ENCODE assay signal across 16 cellular contexts in the genomic region with DNA sequence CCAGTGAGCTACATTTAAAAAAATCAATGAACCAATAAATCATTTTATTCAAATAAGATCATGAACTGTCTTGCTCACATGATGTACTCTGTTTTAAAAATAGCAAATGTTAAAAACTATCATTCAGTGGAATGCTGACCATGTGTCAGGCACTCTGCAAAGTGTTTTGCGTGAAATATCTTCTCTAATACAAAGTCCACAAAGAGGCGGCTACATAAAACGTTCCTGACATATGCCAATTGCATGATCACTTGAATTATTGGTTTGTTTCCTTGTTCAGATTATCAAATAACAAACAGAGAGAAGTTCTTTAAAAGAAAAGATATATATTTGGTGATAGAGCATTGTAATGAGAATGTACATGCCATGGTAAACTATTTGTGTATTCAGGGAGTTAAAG. TPM values are rescaled to one million over a fixed set of nuclear protein-coding genes. Genes with fewer than 3 reads are reported as not detected.
DNase-seq lines count a peak whose midpoint lies in the region; ATAC-seq and TF ChIP-seq lines count a peak whose summit lies in the region.
"Had no signal": no experiment of that assay in that cellular context is flagged by ENCODE, and none has a peak within 500 bp of the region (broad histone marks: within the 10 kb centered on the region; RNA-seq: fewer than 3 reads in every experiment).

No MANE protein-coding gene starts in this region.

- H3K9ac ChIP-seq in subcutaneous abdominal adipose tissue (ENCODE audit: low read length in 5 of 5) (no peak overlapping the region), SK-N-SH (no peak overlapping the region)

- H3K36me3 ChIP-seq in hepatocyte (replicated peaks; ENCODE audit: insufficient read depth, low read depth) (no peaks in the 10 kb centered on the region), lower lobe of right lung (peaks cover 51% of the 10 kb centered on the region), subcutaneous abdominal adipose tissue (ENCODE audit: control insufficient read depth in 5 of 5, insufficient read depth in 5 of 5, low read length in 5 of 5) (peaks cover 33 to 47% (median 42%) of the 10 kb centered on the region in 5 donors), SK-N-SH (replicated peaks in 1 of 2; ENCODE audit: control insufficient read depth in 1 of 2, insufficient read depth in 2 of 2, low read length in 1 of 2) (no peaks in the 10 kb centered on the region)
- H3K36me3 ChIP-seq: BE2C had no signal

- CTCF ChIA-PET in SK-N-SH (lab: Yijun Ruan, JAX), result no interaction called here

- no peak overlapping the region for H3K4me3 ChIP-seq in hepatocyte
- no peak overlapping the region for H3K4me3 ChIP-seq in lower lobe of right lung
- no peak overlapping the region for H3K4me3 ChIP-seq in subcutaneous abdominal adipose tissue (ENCODE audit: low read depth in 1 of 5, low read length in 5 of 5)
- H3K4me3 ChIP-seq in SK-N-SH (ENCODE audit: low read depth in 2 of 2, low read length in 1 of 2), result no peak overlapping the region
- H3K4me3 ChIP-seq: GM23338 had no signal

- no peak for DNase-seq in hepatocyte (ENCODE audit: low spot score)
- DNase-seq in left lobe of liver (ENCODE audit: low spot score), result no peak
- no peak for DNase-seq in lower lobe of right lung
- no peak for DNase-seq in activated CD4-positive, CD25-positive, alpha-beta regulatory T cell (lab: John Stamatoyannopoulos, UW)
- DNase-seq in CD1c-positive myeloid dendritic cell (ENCODE audit: extremely low spot score), result no peak
- no peak for DNase-seq in SK-N-SH
- DNase-seq: ACHN; BE2C; C1 segment of cervical spinal cord; Caco-2; CD4-positive, alpha-beta T cell; HFFc6 had no signal

- WGBS in hepatocyte (ENCODE audit: low lambda C conversion rate, missing lambda C conversion rate), result 63% methylated on average over 3 of the region's 3 CpGs
- WGBS in SK-N-SH (ENCODE audit: low lambda C conversion rate), result 8% methylated on average over 3 of the region's 3 CpGs

- H3F3A ChIP-seq in SK-N-SH (replicated peaks; ENCODE audit: insufficient read depth), result no peaks in the 10 kb centered on the region

- no peak overlapping the region for H2AFZ ChIP-seq in hepatocyte
- H2AFZ ChIP-seq in SK-N-SH (ENCODE audit: low read depth), result no peak overlapping the region
- H2AFZ ChIP-seq: GM23338 had no signal

- no peak for TF ChIP-seq RAD21 in SK-N-SH (IDR thresholded peaks at IDR 0.05; ENCODE audit: low read length)

- no peak for TF ChIP-seq EP300 in SK-N-SH (IDR thresholded peaks at IDR 0.05; ENCODE audit: borderline replicate concordance in 1 of 2, low read depth in 1 of 2, low read length in 1 of 2)

- ATAC-seq in left lobe of liver (peak; percentile 73), lower lobe of right lung (no peak), GM19452 (IDR thresholded peaks at IDR 0.05; ENCODE audit: unreplicated experiment) (no peak)
- ATAC-seq: GM23338, HCT116 had no signal

- POLR2A ChIA-PET in SK-N-SH (lab: Yijun Ruan, JAX), result no interaction called here

- H3K9me2 ChIP-seq in hepatocyte (replicated peaks; ENCODE audit: insufficient read depth) (no peaks in the 10 kb centered on the region), SK-N-SH (no peaks in the 10 kb centered on the region)

- no peak overlapping the region for H3K4me2 ChIP-seq in hepatocyte
- no peak overlapping the region for H3K4me2 ChIP-seq in SK-N-SH
- H3K4me2 ChIP-seq: GM23338 had no signal

- H4K20me1 ChIP-seq in hepatocyte (ENCODE audit: insufficient read depth, poor library complexity, severe bottlenecking), result no peaks in the 10 kb centered on the region
- no peaks in the 10 kb centered on the region for H4K20me1 ChIP-seq in SK-N-SH (ENCODE audit: insufficient read depth)

- TF ChIP-seq CTCF in hepatocyte (IDR thresholded peaks at IDR 0.05; ENCODE audit: poor library complexity), result no peak
- TF ChIP-seq CTCF in lower lobe of right lung (IDR thresholded peaks at IDR 0.05), result no peak
- TF ChIP-seq CTCF in SK-N-SH (IDR thresholded peaks at IDR 0.05), result no peak

- H3K27me3 ChIP-seq in hepatocyte (no peaks in the 10 kb centered on the region), lower lobe of right lung (ENCODE audit: low read depth) (no peaks in the 10 kb centered on the region), subcutaneous abdominal adipose tissue (ENCODE audit: control insufficient read depth in 5 of 5, insufficient read depth in 4 of 5, low read length in 5 of 5) (no peaks in the 10 kb centered on the region), SK-N-SH (ENCODE audit: insufficient read depth) (peaks cover 49% of the 10 kb centered on the region; the same call in 1 of the 2 replicates)
- H3K27me3 ChIP-seq: BE2C had no signal

- H3K27ac ChIP-seq in hepatocyte, result peak overlapping the region; percentile 19
- H3K27ac ChIP-seq in lower lobe of right lung, result peak overlapping the region; percentile 1
- H3K27ac ChIP-seq in subcutaneous abdominal adipose tissue (ENCODE audit: low read depth, low read length), result peak overlapping the region; percentile 76
- H3K27ac ChIP-seq in SK-N-SH (ENCODE audit: low read depth in 2 of 2, low read length in 1 of 2), result no peak overlapping the region

- H3K9me3 ChIP-seq in hepatocyte (ENCODE audit: low read depth) (no peaks in the 10 kb centered on the region), lower lobe of right lung (no peaks in the 10 kb centered on the region), subcutaneous abdominal adipose tissue (ENCODE audit: control insufficient read depth in 5 of 5, low read length in 5 of 5) (no peaks in the 10 kb centered on the region), SK-N-SH (no peaks in the 10 kb centered on the region)
- H3K9me3 ChIP-seq: BE2C, Caco-2 had no signal

- H3K4me1 ChIP-seq in hepatocyte (ENCODE audit: insufficient read depth) (no peaks in the 10 kb centered on the region), lower lobe of right lung (peaks cover 5% of the 10 kb centered on the region), subcutaneous abdominal adipose tissue (ENCODE audit: control insufficient read depth in 5 of 5, insufficient read depth in 5 of 5, low read length in 5 of 5) (peaks cover 2 to 46% (median 33%) of the 10 kb centered on the region in 5 donors), SK-N-SH (ENCODE audit: control insufficient read depth in 1 of 2, insufficient read depth in 2 of 2, low read depth in 1 of 2, low read length in 1 of 2) (no peaks in the 10 kb centered on the region)
- H3K4me1 ChIP-seq: BE2C had no signal

- intact Hi-C loops in lower lobe of right lung (cut with DNase I), result no loop called here

- H3K79me2 ChIP-seq in hepatocyte (no peaks in the 10 kb centered on the region), SK-N-SH (ENCODE audit: insufficient read depth) (no peaks in the 10 kb centered on the region)

TF ChIP-seq in SK-N-SH, 30 proteins besides CTCF, POLR2A, EP300 and RAD21 (continues in another document):
- TF ChIP-seq NFIC (IDR thresholded peaks at IDR 0.05; ENCODE audit: borderline replicate concordance) (no peak), FOSL2 (IDR thresholded peaks at IDR 0.05; ENCODE audit: borderline replicate concordance, low read depth) (no peak), FOXJ3 (CRISPR knock-in tag; IDR thresholded peaks at IDR 0.05) (no peak), MEF2A (IDR thresholded peaks at IDR 0.05; ENCODE audit: borderline replicate concordance, low read depth) (no peak), TCF12 (IDR thresholded peaks at IDR 0.05) (no peak), FOXM1 (IDR thresholded peaks at IDR 0.05; ENCODE audit: low read depth) (no peak), TEAD4 (IDR thresholded peaks at IDR 0.05; ENCODE audit: borderline replicate concordance, insufficient read depth) (no peak), GATA2 (CRISPR knock-in tag; IDR thresholded peaks at IDR 0.05) (no peak), RXRA (IDR thresholded peaks at IDR 0.05; ENCODE audit: borderline replicate concordance, low read depth) (no peak), USF2 (IDR thresholded peaks at IDR 0.05; ENCODE audit: borderline replicate concordance, low read depth, low read length) (no peak)

RNA-seq across cellular contexts. Expression of gene FMO2, which starts 10.7 kb away (rescaled TPM):
- total RNA-seq in hepatocyte, result 0.70 and 2.0 TPM in 2 replicates
- polyA plus RNA-seq in hepatocyte, result not detected in 2 replicates
- total RNA-seq in left lobe of liver, result 8.1 TPM
- 288 TPM for total RNA-seq in lower lobe of right lung
- polyA plus RNA-seq in SK-N-SH (2012; rRNA removed), result not detected in 2 replicates
- polyA plus RNA-seq in SK-N-SH (2012; cell fraction: cytosol; rRNA removed), result not detected in 2 replicates
- not detected in 2 replicates for polyA plus RNA-seq in SK-N-SH (2012; cell fraction: nucleus; rRNA removed)
- total RNA-seq: Caco-2; CD4-positive, alpha-beta T cell; GM23338; HFFc6 had no signal

RNA-seq across cellular contexts. Expression of gene FMO1, which starts 52.5 kb away (rescaled TPM):
- 71.2 and 79.6 TPM in 2 replicates for total RNA-seq in hepatocyte
- polyA plus RNA-seq in hepatocyte, result 49.4 and 51.2 TPM in 2 replicates
- total RNA-seq in left lobe of liver, result not detected
- total RNA-seq in lower lobe of right lung, result 2.4 TPM
- polyA plus RNA-seq in SK-N-SH (2012; rRNA removed), result not detected in 2 replicates
- polyA plus RNA-seq in SK-N-SH (2012; cell fraction: cytosol; rRNA removed), result not detected in 2 replicates
- polyA plus RNA-seq in SK-N-SH (2012; cell fraction: nucleus; rRNA removed), result not detected in 2 replicates
- total RNA-seq: Caco-2; CD4-positive, alpha-beta T cell; GM23338; HFFc6 had no signal

Comparison
In these comparisons a context has a peak if more than half of its experiments do, and no peak if none do; other contexts are left out.
1. H3K27ac ChIP-seq: peak in hepatocyte (single experiment), lower lobe of right lung (single experiment) and subcutaneous abdominal adipose tissue (single experiment); none in SK-N-SH (0 of 2).
2. RNA of gene FMO2, which starts 10.7 kb away (total RNA-seq): 288 TPM in lower lobe of right lung (single experiment); 8.1 TPM in left lobe of liver (single experiment) and 0.70 to 2.0 TPM in hepatocyte; every median in the first group is over 10 times any median in the second.
3. RNA of gene FMO1, which starts 52.5 kb away (total RNA-seq): 71.2 to 79.6 TPM in hepatocyte; 2.4 TPM in lower lobe of right lung (single experiment) and not detected in left lobe of liver (single experiment); every median in the first group is over 10 times any median in the second.